14 cellular contexts compared by ENCODE assay signal in the genomic region with DNA sequence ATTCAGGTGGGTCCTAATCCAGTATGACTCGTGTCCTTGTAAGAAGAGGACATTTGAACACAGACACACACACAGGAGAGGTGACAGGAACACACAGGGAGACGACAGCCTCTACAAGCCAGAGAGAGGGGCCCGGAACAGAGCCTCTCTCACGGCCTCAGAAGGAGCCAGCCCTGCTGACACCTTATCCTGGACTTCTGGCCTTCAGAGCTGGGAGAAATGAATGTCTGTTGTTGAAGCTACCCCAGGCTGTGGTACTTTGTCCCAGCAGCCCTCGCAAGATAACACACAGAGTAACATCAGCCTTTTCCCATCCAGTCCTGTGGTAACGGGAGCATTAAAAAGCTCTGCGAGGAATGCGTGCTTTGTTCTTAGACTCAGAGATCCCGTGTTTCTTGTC.
A peak's percentile ranks its signal among the peaks of the same experiment; 100 is the strongest.
DNase-seq lines count a peak whose midpoint lies in the region; ATAC-seq and TF ChIP-seq lines count a peak whose summit lies in the region.
"Had no signal": no experiment of that assay in that cellular context is flagged by ENCODE, and none has a peak within 500 bp of the region (broad histone marks: within the 10 kb centered on the region; RNA-seq: fewer than 3 reads in every experiment).

No MANE protein-coding gene starts in this region.

- H2BK120ac ChIP-seq in neuronal stem cell (ENCODE audit: low read depth, low read length), result no peak overlapping the region

- H2AK5ac ChIP-seq in neuronal stem cell (ENCODE audit: low read depth, low read length), result no peak overlapping the region

- H3K27ac ChIP-seq in heart left ventricle, result no peak overlapping the region
- H3K27ac ChIP-seq in neuronal stem cell (replicated peaks; ENCODE audit: low read length), result peak overlapping the region; percentile 26
- H3K27ac ChIP-seq: BLaER1 treated with 17β-estradiol and CSF1 and Interleukin-3, amounts not matched to agents 10 nM and 100 nM had no signal

- H3K9ac ChIP-seq in neuronal stem cell (ENCODE audit: low read depth, low read length, poor library complexity), result no peak overlapping the region
- H3K9ac ChIP-seq: BLaER1 treated with 17β-estradiol and CSF1 and Interleukin-3, amounts not matched to agents 10 nM and 100 nM had no signal

- no peak overlapping the region for H3K4ac ChIP-seq in neuronal stem cell (ENCODE audit: low read length)

- H4K91ac ChIP-seq in neuronal stem cell (ENCODE audit: low read depth, low read length, poor library complexity), result no peak overlapping the region

- no peaks in the 10 kb centered on the region for H3K79me1 ChIP-seq in neuronal stem cell (ENCODE audit: low read depth, low read length)

- H2BK5ac ChIP-seq in neuronal stem cell (ENCODE audit: low read length), result no peak overlapping the region

- ATAC-seq in Right ventricle myocardium inferior (peak; percentile 16), heart left ventricle (no peak), T-helper 17 cell (no peak)
- ATAC-seq: GM23338 had no signal

- no peaks in the 10 kb centered on the region for H3K27me3 ChIP-seq in heart left ventricle
- H3K27me3 ChIP-seq in neuronal stem cell (ENCODE audit: control insufficient read depth in 3 of 3, insufficient read depth in 3 of 3, low read depth in 1 of 3, low read length in 3 of 3), result no peaks in the 10 kb centered on the region
- H3K27me3 ChIP-seq: BLaER1 treated with 17β-estradiol and CSF1 and Interleukin-3, amounts not matched to agents 10 nM and 100 nM had no signal

- H3K36me3 Mint-ChIP-seq in T-helper 17 cell (ENCODE audit: low read depth), result peaks cover 5% of the 10 kb centered on the region

- H2AFZ ChIP-seq in neuronal stem cell (ENCODE audit: low read length), result no peak overlapping the region
- H2AFZ ChIP-seq: GM23338 had no signal

- no peak overlapping the region for H3K4me2 ChIP-seq in neuronal stem cell (ENCODE audit: insufficient read depth, low read length, poor library complexity, severe bottlenecking)
- H3K4me2 ChIP-seq: BLaER1 treated with 17β-estradiol and CSF1 and Interleukin-3, amounts not matched to agents 10 nM and 100 nM; GM23338 had no signal

- 78 to 91% (median 87%) methylated on average over 9 of the region's 9 CpGs for WGBS in heart left ventricle, 4 donors
- WGBS in neuronal stem cell (ENCODE audit: extremely low coverage in 2 of 2, insufficient read length in 2 of 2, insufficient replicate concordance in 1 of 2), 2 donors, result no CpG with 5 or more reads among the region's 9 CpGs

- H3K14ac ChIP-seq in neuronal stem cell (ENCODE audit: low read length), result no peak overlapping the region

- H3K4me1 Mint-ChIP-seq in T-helper 17 cell, result peaks cover 7% of the 10 kb centered on the region

- H3K4me3 Mint-ChIP-seq in T-helper 17 cell, result no peak overlapping the region
- H3K4me3 Mint-ChIP-seq: CD4-positive, CD25-positive, alpha-beta regulatory T cell; GM23338 had no signal

- peak overlapping the region; percentile 57 for H3K27ac Mint-ChIP-seq in T-helper 17 cell
- H3K27ac Mint-ChIP-seq: GM23338 had no signal

- no peak overlapping the region for H2BK12ac ChIP-seq in neuronal stem cell (ENCODE audit: low read length)

- H3K4me3 ChIP-seq in heart left ventricle (no peak overlapping the region), neuronal stem cell (ENCODE audit: low read length in 2 of 2) (no peak overlapping the region)
- H3K4me3 ChIP-seq: BLaER1 treated with 17β-estradiol and CSF1 and Interleukin-3, amounts not matched to agents 10 nM and 100 nM; GM23338 had no signal

- DNase-seq in Right ventricle myocardium inferior (ENCODE audit: missing footprints), result no peak
- no peak for DNase-seq in heart left ventricle
- DNase-seq in T-helper 17 cell, result no peak
- DNase-seq in islet precursor cell, result peak; percentile 52
- no peak for DNase-seq in neuronal stem cell (ENCODE audit: low spot score)
- DNase-seq in AG08396 (ENCODE audit: low spot score), result no peak
- DNase-seq in activated CD4-positive, alpha-beta T cell treated with anti-CD3 and anti-CD28 coated beads, Interleukin-2, amount 50 U/mL, for 48 hours, result no peak
- DNase-seq: 8988T; Calu3; CD4-positive, CD25-positive, alpha-beta regulatory T cell; DMS 273 treated with DMSO at 0.1 percent for 48 hours; H7 had no signal

- intact Hi-C loops in Right ventricle myocardium inferior (cut with DNase I) (loop anchor here (5.0 kb wide), 1 partner anchor 48 kb away; no protein-coding TSS in a partner anchor), heart left ventricle (cut with DNase I) (no loop called here)

- no peak overlapping the region for H4K8ac ChIP-seq in neuronal stem cell (ENCODE audit: low read depth, low read length)

- peak overlapping the region; percentile 25 for H3K18ac ChIP-seq in neuronal stem cell (ENCODE audit: low read length)

- no peak for TF ChIP-seq CTCF in heart left ventricle (IDR thresholded peaks at IDR 0.05)

- H3K9me3 ChIP-seq in heart left ventricle (no peaks in the 10 kb centered on the region), T-helper 17 cell (ENCODE audit: control insufficient read depth, low read length, poor library complexity, severe bottlenecking) (no peaks in the 10 kb centered on the region), neuronal stem cell (replicated peaks in 1 of 2; ENCODE audit: control insufficient read depth in 2 of 2, insufficient read depth in 1 of 2, low read depth in 1 of 2, low read length in 2 of 2) (no peaks in the 10 kb centered on the region)
- H3K9me3 ChIP-seq: BLaER1 treated with 17β-estradiol and CSF1 and Interleukin-3, amounts not matched to agents 10 nM and 100 nM had no signal

- H3K36me3 ChIP-seq in heart left ventricle (peaks cover 0 to under 1% (median 0%) of the 10 kb centered on the region in 9 donors), neuronal stem cell (replicated peaks in 1 of 2; ENCODE audit: control insufficient read depth in 2 of 2, insufficient read depth in 2 of 2, low read length in 2 of 2) (peaks cover 0 to 2% of the 10 kb centered on the region in 2 donors)

- H3K4me1 ChIP-seq in heart left ventricle (peaks cover 0 to 13% (median 0%) of the 10 kb centered on the region in 12 donors), neuronal stem cell (ENCODE audit: control insufficient read depth in 2 of 2, insufficient read depth in 1 of 2, low read depth in 1 of 2, low read length in 2 of 2) (peaks cover 3 to 14% of the 10 kb centered on the region in 2 donors)

- no peak for TF ChIP-seq POLR2A in heart left ventricle (IDR thresholded peaks at IDR 0.05)

- peak overlapping the region; percentile 33 for H2BK15ac ChIP-seq in neuronal stem cell (ENCODE audit: low read length)

- no peaks in the 10 kb centered on the region for H3K27me3 Mint-ChIP-seq in T-helper 17 cell
- H3K27me3 Mint-ChIP-seq: CD4-positive, CD25-positive, alpha-beta regulatory T cell had no signal

- no peak overlapping the region for H3K23ac ChIP-seq in neuronal stem cell (ENCODE audit: low read depth, low read length, poor library complexity)
